Comparison of ENCODE assay signal across 19 cellular contexts in genomic region chr1:188888387-188888786, GRCh38.
DNase-seq lines count a peak whose midpoint lies in the region; ATAC-seq, FAIRE-seq and TF ChIP-seq lines count a peak whose summit lies in the region.
"Had no signal": no experiment of that assay in that cellular context is flagged by ENCODE, and none has a peak within 500 bp of the region (broad histone marks: within the 10 kb centered on the region; RNA-seq: fewer than 3 reads in every experiment).

No MANE protein-coding gene starts in this region.

- WGBS in HepG2 (ENCODE audit: low lambda C conversion rate) = 33% methylated on average over 3 of the region's 3 CpGs
- 46% methylated on average over 3 of the region's 3 CpGs for WGBS in right lobe of liver (ENCODE audit: insufficient coverage, low coverage, low lambda C conversion rate, missing lambda C conversion rate)

- no peak for TF ChIP-seq EP300 in HepG2 (IDR thresholded peaks at IDR 0.05; ENCODE audit: low read depth in 2 of 2, low read length in 2 of 2)
- TF ChIP-seq EP300 in HepG2 (CRISPR knock-in tag; IDR thresholded peaks at IDR 0.05; ENCODE audit: borderline replicate concordance) = no peak

- H3K27ac Mint-ChIP-seq in astrocyte (ENCODE audit: unreplicated experiment) = no peak overlapping the region
- H3K27ac Mint-ChIP-seq in natural killer cell = no peak overlapping the region
- H3K27ac Mint-ChIP-seq: CD14-positive monocyte, IgD-negative memory B cell, T-cell had no signal

- CTCF ChIA-PET in HepG2 (lab: Yijun Ruan, JAX; ENCODE audit: low intra/inter-chr PET ratio, low total read pairs) (no interaction called here), PC-3 (lab: Charles Lee) (no interaction called here)

- no peaks in the 10 kb centered on the region for H3K4me1 ChIP-seq in HepG2 (ENCODE audit: insufficient read depth, low read length)
- H3K4me1 ChIP-seq in right lobe of liver = no peaks in the 10 kb centered on the region
- H3K4me1 ChIP-seq in PC-3 (ENCODE audit: insufficient read depth, low read length) = peaks cover 5% of the 10 kb centered on the region
- no peaks in the 10 kb centered on the region for H3K4me1 ChIP-seq in astrocyte (ENCODE audit: insufficient read depth, low read length)
- H3K4me1 ChIP-seq in osteoblast (ENCODE audit: insufficient read depth, low read length) = no peaks in the 10 kb centered on the region
- H3K4me1 ChIP-seq: SJSA1 had no signal

- DNase-seq in HepG2 (ENCODE audit: low spot score) = no peak
- DNase-seq in right lobe of liver = no peak
- peak; percentile 52 for DNase-seq in PC-3
- DNase-seq in astrocyte (ENCODE audit: low read depth) = peak; percentile 3
- DNase-seq in natural killer cell = no peak
- DNase-seq in NCI-H748 treated with DMSO at 0.1 percent for 48 hours (lab: John Stamatoyannopoulos, UW) = no peak
- no peak for DNase-seq in osteoblast (ENCODE audit: insufficient read length, low spot score, missing footprints)
- DNase-seq: 8988T, DMS79 treated with DMSO at 0.1 percent for 48 hours, NCI-H1092, NCI-H2107, NCI-H82, T-cell had no signal

- no peak for TF ChIP-seq POLR2A in HepG2 (IDR thresholded peaks at IDR 0.05; ENCODE audit: insufficient read depth in 1 of 2, low read depth in 2 of 2, low read length in 2 of 2)
- TF ChIP-seq POLR2A in right lobe of liver (IDR thresholded peaks at IDR 0.05) = no peak

- FAIRE-seq in HepG2 (lab: Jason Lieb, UNC) (no peak), astrocyte (lab: Jason Lieb, UNC) (no peak)
- FAIRE-seq: H1 had no signal

- H3K9me3 Mint-ChIP-seq in astrocyte (ENCODE audit: unreplicated experiment) = no peaks in the 10 kb centered on the region
- peaks cover 20 to 40% of the 10 kb centered on the region in 2 donors for H3K9me3 Mint-ChIP-seq in natural killer cell

- intact Hi-C loops in HepG2 (cut with micrococcal nuclease; ENCODE audit: unreplicated experiment) (no loop called here), right lobe of liver (cut with DNase I) (no loop called here), PC-3 (cut with micrococcal nuclease) (no loop called here), natural killer cell (cut with micrococcal nuclease) (no loop called here)

- ATAC-seq in HepG2 (no peak), right lobe of liver (no peak), PC-3 (peak; percentile 24; the same call in 1 of the 2 replicates), natural killer cell (no peak), HG03175 (IDR thresholded peaks at IDR 0.05; ENCODE audit: unreplicated experiment) (no peak)
- ATAC-seq: T-cell had no signal

- TF ChIP-seq CTCF in HepG2 (CRISPR knock-in tag; IDR thresholded peaks at IDR 0.05) (no peak), right lobe of liver (IDR thresholded peaks at IDR 0.05) (no peak), PC-3 (conservative IDR thresholded peaks at IDR 0.05; ENCODE audit: low read depth, low read length) (no peak), astrocyte (IDR thresholded peaks at IDR 0.05; ENCODE audit: insufficient read depth, low read depth, low read length) (no peak), natural killer cell (IDR thresholded peaks at IDR 0.05) (no peak), osteoblast (IDR thresholded peaks at IDR 0.05; ENCODE audit: extremely low read depth, low read depth, low read length) (no peak)

- no peak overlapping the region for H3K4me3 ChIP-seq in HepG2 (replicated peaks in 1 of 3; ENCODE audit: insufficient read depth in 1 of 3, low read depth in 2 of 3, low read length in 3 of 3)
- no peak overlapping the region for H3K4me3 ChIP-seq in right lobe of liver
- H3K4me3 ChIP-seq in PC-3 (ENCODE audit: low read length) = no peak overlapping the region
- H3K4me3 ChIP-seq in astrocyte (ENCODE audit: insufficient read depth, low read depth, low read length) = no peak overlapping the region
- H3K4me3 ChIP-seq in osteoblast (ENCODE audit: insufficient read depth, low read length) = no peak overlapping the region
- H3K4me3 ChIP-seq: SJSA1 had no signal

- H3F3A ChIP-seq in PC-3 (ENCODE audit: low read length, unreplicated experiment) = no peaks in the 10 kb centered on the region

- no peaks in the 10 kb centered on the region for H3K79me2 ChIP-seq in HepG2 (ENCODE audit: insufficient read depth, low read length)
- H3K79me2 ChIP-seq in PC-3 (ENCODE audit: low read length) = no peaks in the 10 kb centered on the region
- H3K79me2 ChIP-seq in astrocyte (ENCODE audit: insufficient read depth, low read length) = no peaks in the 10 kb centered on the region
- no peaks in the 10 kb centered on the region for H3K79me2 ChIP-seq in osteoblast (ENCODE audit: insufficient read depth, low read length)

- H3K9me3 ChIP-seq in HepG2 (ENCODE audit: low read length) = no peaks in the 10 kb centered on the region
- no peaks in the 10 kb centered on the region for H3K9me3 ChIP-seq in right lobe of liver
- H3K9me3 ChIP-seq in PC-3 (ENCODE audit: low read length) = no peaks in the 10 kb centered on the region
- H3K9me3 ChIP-seq in astrocyte (ENCODE audit: insufficient read depth, low read depth, low read length) = no peaks in the 10 kb centered on the region
- peaks cover 4% of the 10 kb centered on the region for H3K9me3 ChIP-seq in osteoblast (ENCODE audit: low read depth, low read length)

- H3K36me3 Mint-ChIP-seq in astrocyte (ENCODE audit: low read depth, unreplicated experiment) (no peaks in the 10 kb centered on the region), natural killer cell (peaks cover 1% of the 10 kb centered on the region)
- H3K36me3 Mint-ChIP-seq: CD14-positive monocyte, IgD-negative memory B cell, T-cell had no signal

- TF ChIP-seq RAD21 in HepG2 (CRISPR knock-in tag; IDR thresholded peaks at IDR 0.05) = no peak

- H3K4me3 Mint-ChIP-seq in astrocyte (ENCODE audit: unreplicated experiment) (no peak overlapping the region), natural killer cell (no peak overlapping the region)
- H3K4me3 Mint-ChIP-seq: CD14-positive monocyte, IgD-negative memory B cell, T-cell had no signal

- no peaks in the 10 kb centered on the region for H4K20me1 ChIP-seq in HepG2 (ENCODE audit: insufficient read depth, low read length)
- no peaks in the 10 kb centered on the region for H4K20me1 ChIP-seq in PC-3 (ENCODE audit: low read length)
- no peaks in the 10 kb centered on the region for H4K20me1 ChIP-seq in astrocyte (ENCODE audit: insufficient read depth, low read length)
- no peaks in the 10 kb centered on the region for H4K20me1 ChIP-seq in osteoblast (ENCODE audit: insufficient read depth, low read length)

- H3K9ac ChIP-seq in HepG2 (ENCODE audit: insufficient read depth, low read depth, low read length) (no peak overlapping the region), PC-3 (ENCODE audit: low read length) (peak overlapping the region; percentile 53; the same call in 1 of the 2 replicates), astrocyte (ENCODE audit: low read length) (no peak overlapping the region)

- BruUV-seq in HepG2 (replicated peaks; lab: Mats Ljungman, UMichigan) (no TSS peak), PC-3 (replicated peaks; lab: Mats Ljungman, UMichigan) (no TSS peak)

- in situ Hi-C loops in HepG2 (cut with HindIII; ENCODE audit: extremely low pct_ligation_motif_present, low pct_unique_long_range_greater_than_20kb) = no loop called here

- POLR2A ChIA-PET in HepG2 (lab: Yijun Ruan, JAX) = no interaction called here
- POLR2A ChIA-PET in PC-3 (lab: Charles Lee; ENCODE audit: unreplicated experiment) = no interaction called here

- no peak overlapping the region for H3K4me2 ChIP-seq in HepG2 (ENCODE audit: low read depth, low read length)
- H3K4me2 ChIP-seq in PC-3 (ENCODE audit: low read length) = 0 out of 2 replicates have a peak overlapping the region, but pooled peaks have one; percentile 22
- H3K4me2 ChIP-seq in astrocyte (ENCODE audit: low read length) = no peak overlapping the region
- no peak overlapping the region for H3K4me2 ChIP-seq in osteoblast (ENCODE audit: insufficient read depth, low read length)

- H3K27me3 ChIP-seq in HepG2 (ENCODE audit: control insufficient read depth in 1 of 2, insufficient read depth in 2 of 2, low read length in 2 of 2) (no peaks in the 10 kb centered on the region), right lobe of liver (no peaks in the 10 kb centered on the region), PC-3 (ENCODE audit: low read length) (no peaks in the 10 kb centered on the region), astrocyte (ENCODE audit: insufficient read depth, low read length) (no peaks in the 10 kb centered on the region), osteoblast (ENCODE audit: insufficient read depth, low read length) (no peaks in the 10 kb centered on the region)
- H3K27me3 ChIP-seq: SJSA1 had no signal

- no peaks in the 10 kb centered on the region for H3K4me1 Mint-ChIP-seq in astrocyte (ENCODE audit: low read depth, unreplicated experiment)
- no peaks in the 10 kb centered on the region for H3K4me1 Mint-ChIP-seq in natural killer cell
- H3K4me1 Mint-ChIP-seq: CD14-positive monocyte, IgD-negative memory B cell, T-cell had no signal

- H3K27ac ChIP-seq in HepG2 (ENCODE audit: extremely low read length, insufficient read depth, low read length) (no peak overlapping the region), right lobe of liver (no peak overlapping the region), PC-3 (ENCODE audit: low read length) (peak overlapping the region; percentile 91), astrocyte (ENCODE audit: low read depth, low read length) (no peak overlapping the region), osteoblast (ENCODE audit: low read depth, low read length) (no peak overlapping the region)
- H3K27ac ChIP-seq: RWPE1, SJSA1 had no signal

- H3K36me3 ChIP-seq in HepG2 (replicated peaks in 1 of 2; ENCODE audit: control insufficient read depth in 1 of 2, insufficient read depth in 2 of 2, low read length in 2 of 2) (no peaks in the 10 kb centered on the region), right lobe of liver (no peaks in the 10 kb centered on the region), PC-3 (ENCODE audit: low read depth, low read length) (no peaks in the 10 kb centered on the region), astrocyte (ENCODE audit: insufficient read depth, low read length) (no peaks in the 10 kb centered on the region), osteoblast (ENCODE audit: insufficient read depth, low read length) (no peaks in the 10 kb centered on the region)
- H3K36me3 ChIP-seq: SJSA1 had no signal

- H3K27me3 Mint-ChIP-seq in astrocyte (ENCODE audit: low read depth, unreplicated experiment) = no peaks in the 10 kb centered on the region
- no peaks in the 10 kb centered on the region for H3K27me3 Mint-ChIP-seq in natural killer cell (ENCODE audit: low read depth in 2 of 2)
- H3K27me3 Mint-ChIP-seq: IgD-negative memory B cell, T-cell had no signal

- H2AFZ ChIP-seq in HepG2 (ENCODE audit: low read length) = no peak overlapping the region
- H2AFZ ChIP-seq in PC-3 (ENCODE audit: low read length) = no peak overlapping the region
- no peak overlapping the region for H2AFZ ChIP-seq in astrocyte (ENCODE audit: low read depth, low read length)
- H2AFZ ChIP-seq in osteoblast (ENCODE audit: low read length) = no peak overlapping the region

- no peaks in the 10 kb centered on the region for H3K9me2 ChIP-seq in PC-3 (replicated peaks; ENCODE audit: low read length)

TF ChIP-seq in HepG2, 621 proteins besides CTCF, POLR2A, EP300 and RAD21 (continues in another document):
- TF ChIP-seq HMG20A (CRISPR knock-in tag; IDR thresholded peaks at IDR 0.05; ENCODE audit: borderline replicate concordance) (no peak), ZFP41 (CRISPR knock-in tag; IDR thresholded peaks at IDR 0.05; ENCODE audit: borderline replicate concordance) (no peak), TMF1 (CRISPR knock-in tag; IDR thresholded peaks at IDR 0.05; ENCODE audit: low read depth) (no peak)

Comparison
In these comparisons a context has a peak if more than half of its experiments do, and no peak if none do; other contexts are left out.
1. DNase-seq: peak in PC-3 (single experiment) and astrocyte (single experiment); none in HepG2 (single experiment), right lobe of liver (0 of 3), natural killer cell (single experiment), NCI-H748 treated with DMSO at 0.1 percent for 48 hours (single experiment) and osteoblast (single experiment).